In genomic region chr12:12561305-12562015, GRCh38 we compare ENCODE assay signal across 8 cellular contexts. TPM values are rescaled to one million over a fixed set of nuclear protein-coding genes. Genes with fewer than 3 reads are reported as not detected.
DNase-seq lines count a peak whose midpoint lies in the region; ATAC-seq and TF ChIP-seq lines count a peak whose summit lies in the region.

No MANE protein-coding gene starts in this region.

- peak overlapping the region; percentile 81 for H3K4me3 Mint-ChIP-seq in activated T-cell treated with anti-CD3 and anti-CD28 coated beads, Interleukin-2, amount 50 U/mL, for 24 hours

- H3K9me3 ChIP-seq in mucosa of descending colon, result peaks cover 4% of the 10 kb centered on the region

- peaks cover 21% of the 10 kb centered on the region for H3K4me1 ChIP-seq in mucosa of descending colon (ENCODE audit: low read depth)

- TF ChIP-seq CTCF in mucosa of descending colon (IDR thresholded peaks at IDR 0.05), result no peak

- H3K27ac Mint-ChIP-seq in activated T-cell treated with anti-CD3 and anti-CD28 coated beads, Interleukin-2, amount 50 U/mL, for 24 hours, result peak overlapping the region; percentile 95

- peak; percentile 27 for ATAC-seq in mucosa of descending colon
- no peak for ATAC-seq in GM18861 (IDR thresholded peaks at IDR 0.05; ENCODE audit: unreplicated experiment)

- peak overlapping the region; percentile 92 for H3K4me3 ChIP-seq in mucosa of descending colon

- no peaks in the 10 kb centered on the region for H3K27me3 Mint-ChIP-seq in activated T-cell treated with anti-CD3 and anti-CD28 coated beads, Interleukin-2, amount 50 U/mL, for 24 hours

- H3K36me3 ChIP-seq in mucosa of descending colon (ENCODE audit: low read depth), result no peaks in the 10 kb centered on the region

- peaks cover 50% of the 10 kb centered on the region for H3K4me1 Mint-ChIP-seq in activated T-cell treated with anti-CD3 and anti-CD28 coated beads, Interleukin-2, amount 50 U/mL, for 24 hours (ENCODE audit: low read depth)

- peaks cover 3% of the 10 kb centered on the region for H3K9me3 Mint-ChIP-seq in activated T-cell treated with anti-CD3 and anti-CD28 coated beads, Interleukin-2, amount 50 U/mL, for 24 hours

- DNase-seq in NCI-H1417 (lab: John Stamatoyannopoulos, UW), result peak; percentile 26 to 85 (median 84)
- no peak for DNase-seq in NCI-H1417 treated with DMSO at 0.1 percent for 48 hours (lab: John Stamatoyannopoulos, UW)
- DNase-seq in NCI-H526 treated with DMSO at 0.1 percent for 48 hours (lab: John Stamatoyannopoulos, UW), result peak; percentile 39
- peak; percentile 78 for DNase-seq in activated T-cell treated with anti-CD3 and anti-CD28 coated beads, Interleukin-2, amount 50 U/mL, for 24 hours
- peak; percentile 61 to 79 for DNase-seq in erythroblast (lab: John Stamatoyannopoulos, UW)
- peak; percentile 68 to 78 (median 75) for DNase-seq in mucosa of descending colon
- DNase-seq in stimulated activated naive CD4-positive, alpha-beta T cell (lab: John Stamatoyannopoulos, UW), result peak; percentile 24 to 90 (median 60)

- peaks cover 42% of the 10 kb centered on the region for H3K36me3 Mint-ChIP-seq in activated T-cell treated with anti-CD3 and anti-CD28 coated beads, Interleukin-2, amount 50 U/mL, for 24 hours (ENCODE audit: low read depth)

- TF ChIP-seq POLR2A in erythroblast (IDR thresholded peaks at IDR 0.05; ENCODE audit: low read length), result no peak

- intact Hi-C loops in mucosa of descending colon (cut with DNase I, micrococcal nuclease), result loop anchor here in 1 of 2 donors (10.0 kb wide), 1 partner anchor 187 kb away; no protein-coding TSS in a partner anchor

RNA-seq across cellular contexts. Expression of gene DUSP16, which starts 1.2 kb away (rescaled TPM):
- 10 to 100 TPM; 42.3 to 61.8 (median 42.9) TPM for total RNA-seq in mucosa of descending colon

RNA-seq across cellular contexts. Expression of gene CREBL2, which starts 50.2 kb away (rescaled TPM):
- 10 to 100 TPM; 23.3 to 35.9 (median 25.4) TPM for total RNA-seq in mucosa of descending colon
